ENCODE assay signal across 15 cellular contexts in genomic region chr1:17186216-17186894, GRCh38. TPM values are rescaled to one million over a fixed set of nuclear protein-coding genes. Genes with fewer than 3 reads are reported as not detected.
DNase-seq lines count a peak whose midpoint lies in the region; ATAC-seq and TF ChIP-seq lines count a peak whose summit lies in the region.
"Had no signal": no experiment of that assay in that cellular context is flagged by ENCODE, and none has a peak within 500 bp of the region (broad histone marks: within the 10 kb centered on the region; RNA-seq: fewer than 3 reads in every experiment).

No MANE protein-coding gene starts in this region.

- H2AFZ ChIP-seq in IMR-90 (replicated peaks; ENCODE audit: low read length, poor library complexity), result peak overlapping the region; percentile 77
- no peak overlapping the region for H2AFZ ChIP-seq in trophoblast cell (ENCODE audit: insufficient read depth, low read length, poor library complexity)
- H2AFZ ChIP-seq: hepatocyte, parathyroid adenoma had no signal

- H2AK5ac ChIP-seq in IMR-90 (ENCODE audit: low read depth, low read length) (peak overlapping the region; percentile 14; the same call in 1 of the 2 replicates), trophoblast cell (ENCODE audit: low read length) (peak overlapping the region; percentile 3)

- no CpG with 5 or more reads among the region's 9 CpGs for WGBS in IMR-90 (ENCODE audit: extremely low coverage in 2 of 2, insufficient read length in 1 of 2), 2 experiments
- no CpG with 5 or more reads among the region's 9 CpGs for WGBS in trophoblast cell (ENCODE audit: extremely low coverage, insufficient coverage, insufficient read length)

- BruUV-seq in A673 (replicated peaks; lab: Mats Ljungman, UMichigan) (no TSS peak), IMR-90 (replicated peaks; lab: Mats Ljungman, UMichigan) (no TSS peak)

- H3K27ac ChIP-seq in A673 (ENCODE audit: low read depth, low read length, poor library complexity, severe bottlenecking), result no peak overlapping the region
- H3K27ac ChIP-seq in IMR-90 (ENCODE audit: insufficient read depth, low read length), result no peak overlapping the region
- H3K27ac ChIP-seq in epithelial cell of prostate, result peak overlapping the region; percentile 67
- H3K27ac ChIP-seq in trophoblast cell (ENCODE audit: low read depth, low read length), result no peak overlapping the region
- H3K27ac ChIP-seq: dorsolateral prefrontal cortex, hepatocyte, parathyroid adenoma had no signal

- H3K79me1 ChIP-seq in IMR-90 (ENCODE audit: low read depth in 1 of 2, low read length in 2 of 2), result peaks cover 0 to 6% of the 10 kb centered on the region in 2 experiments; a peak in 1 of 4 replicates
- peaks cover 6% of the 10 kb centered on the region for H3K79me1 ChIP-seq in trophoblast cell (ENCODE audit: low read length)

- H2BK15ac ChIP-seq in IMR-90 (ENCODE audit: low read depth, low read length), result peak overlapping the region; percentile 71; the same call in 1 of the 3 replicates

- TF ChIP-seq RAD21 in IMR-90 (IDR thresholded peaks at IDR 0.05; ENCODE audit: low read length), result no peak

- peak overlapping the region; percentile 14 for H2BK20ac ChIP-seq in IMR-90 (ENCODE audit: low read depth, low read length)

- H3K18ac ChIP-seq in IMR-90 (ENCODE audit: low read depth, low read length) (no peak overlapping the region), trophoblast cell (ENCODE audit: low read length) (no peak overlapping the region)

- H3K23ac ChIP-seq in IMR-90 (ENCODE audit: low read depth, low read length) (no peak overlapping the region), trophoblast cell (ENCODE audit: low read length) (no peak overlapping the region)

- H4K12ac ChIP-seq in trophoblast cell (ENCODE audit: low read depth, low read length), result no peak overlapping the region

- no peaks in the 10 kb centered on the region for H3K79me2 ChIP-seq in trophoblast cell (ENCODE audit: control insufficient read depth, insufficient read depth, low read length, poor library complexity)
- H3K79me2 ChIP-seq: hepatocyte, parathyroid adenoma had no signal

- H3K14ac ChIP-seq in IMR-90 (replicated peaks; ENCODE audit: low read depth, low read length) (peak overlapping the region; percentile 12; the same call in 1 of the 2 replicates), trophoblast cell (ENCODE audit: low read length) (no peak overlapping the region)

- H3K4me2 ChIP-seq in IMR-90 (ENCODE audit: low read depth, low read length) (no peak overlapping the region), trophoblast cell (ENCODE audit: low read length) (no peak overlapping the region)
- H3K4me2 ChIP-seq: hepatocyte had no signal

- H3K4me3 ChIP-seq in A673 (ENCODE audit: low read depth, low read length, poor library complexity, severe bottlenecking) (no peak overlapping the region), IMR-90 (ENCODE audit: insufficient read depth, low read depth, low read length) (no peak overlapping the region), trophoblast cell (ENCODE audit: low read depth, low read length) (no peak overlapping the region)
- H3K4me3 ChIP-seq: dorsolateral prefrontal cortex, hepatocyte had no signal

- TF ChIP-seq CTCF in A673 (conservative IDR thresholded peaks at IDR 0.05; ENCODE audit: low read depth, low read length) (no peak), IMR-90 (conservative IDR thresholded peaks at IDR 0.05; ENCODE audit: low read depth, low read length) (no peak)

- H3K36me3 ChIP-seq in A673 (ENCODE audit: insufficient read depth, low read length, poor library complexity, severe bottlenecking) (no peaks in the 10 kb centered on the region), IMR-90 (ENCODE audit: control insufficient read depth, insufficient read depth, low read length) (no peaks in the 10 kb centered on the region), trophoblast cell (ENCODE audit: control insufficient read depth in 1 of 2, insufficient read depth in 2 of 2, low read length in 2 of 2) (no peaks in the 10 kb centered on the region)

- H3K4me1 ChIP-seq in A673 (ENCODE audit: insufficient read depth, low read length, poor library complexity, severe bottlenecking) (no peaks in the 10 kb centered on the region), IMR-90 (ENCODE audit: control insufficient read depth, insufficient read depth, low read length) (peaks cover 7% of the 10 kb centered on the region), trophoblast cell (ENCODE audit: control insufficient read depth in 1 of 2, insufficient read depth in 2 of 2, low read length in 2 of 2) (peaks cover 9 to 21% of the 10 kb centered on the region in 2 experiments)
- H3K4me1 ChIP-seq: parathyroid adenoma had no signal

- H4K8ac ChIP-seq in IMR-90 (ENCODE audit: low read depth in 2 of 2, low read length in 2 of 2) (peak overlapping the region in 1 of 2 experiments; percentile 26; a peak in 1 of 4 replicates), trophoblast cell (ENCODE audit: low read depth, low read length) (no peak overlapping the region)

- peak; percentile 0 for DNase-seq in A673 (ENCODE audit: low spot score)
- no peak for DNase-seq in IMR-90
- DNase-seq in epithelial cell of prostate (ENCODE audit: low read depth, low spot score), result no peak
- DNase-seq in trophoblast cell, result no peak
- no peak for DNase-seq in C1 segment of cervical spinal cord (lab: John Stamatoyannopoulos, UW)
- DNase-seq: activated CD8-positive, alpha-beta T cell treated with anti-CD3 and anti-CD28 coated beads, Interleukin-2, amount 10 ng/mL, durations not matched to agents 7 days and 5 days; activated effector memory CD4-positive, alpha-beta T cell treated with anti-CD3 and anti-CD28 coated beads, Interleukin-2, amount 50 U/mL, for 16 hours; AML-193; DMS53 had no signal

- POLR2A ChIA-PET in A673 (lab: Charles Lee; ENCODE audit: low non-redundant PET), result no interaction called here
- POLR2A ChIA-PET in IMR-90 (lab: Charles Lee; ENCODE audit: unreplicated experiment), result no interaction called here

- H3K9me1 ChIP-seq in IMR-90 (ENCODE audit: insufficient read depth, low read length), result 0 out of 2 replicates have a peak, but pooled peaks cover 6% of the 10 kb centered on the region

- H2BK12ac ChIP-seq in trophoblast cell (ENCODE audit: low read length), result peak overlapping the region; percentile 2

- no peak overlapping the region for H4K5ac ChIP-seq in IMR-90 (ENCODE audit: low read depth, low read length)

- in situ Hi-C loops in IMR-90 (cut with MboI; ENCODE audit: low sequenced_read_pairs), result no loop called here

- peaks cover 10% of the 10 kb centered on the region for H3K9me3 ChIP-seq in A673 (ENCODE audit: low read depth, low read length, poor library complexity, severe bottlenecking)
- H3K9me3 ChIP-seq in IMR-90 (ENCODE audit: control insufficient read depth, insufficient read depth, low read length), result peaks cover 4% of the 10 kb centered on the region; the same call in 1 of the 2 replicates
- H3K9me3 ChIP-seq in trophoblast cell (ENCODE audit: insufficient read depth, low read depth, low read length), result peaks cover 1% of the 10 kb centered on the region

- H4K20me1 ChIP-seq in IMR-90 (ENCODE audit: insufficient read depth, low read length), result no peaks in the 10 kb centered on the region

- no peak overlapping the region for H2AK9ac ChIP-seq in IMR-90 (replicated peaks; ENCODE audit: low read depth, low read length, poor library complexity)

- H3K27me3 ChIP-seq in A673 (replicated peaks; ENCODE audit: insufficient read depth, low read depth, low read length, poor library complexity) (no peaks in the 10 kb centered on the region), IMR-90 (ENCODE audit: control insufficient read depth, insufficient read depth, low read length) (no peaks in the 10 kb centered on the region; the same call in 1 of the 2 replicates), trophoblast cell (ENCODE audit: insufficient read depth, low read length) (no peaks in the 10 kb centered on the region)
- H3K27me3 ChIP-seq: hepatocyte had no signal

- intact Hi-C loops in A673 (cut with micrococcal nuclease; ENCODE audit: unreplicated experiment) (no loop called here), IMR-90 (cut with micrococcal nuclease) (no loop called here)

- H4K91ac ChIP-seq in IMR-90 (ENCODE audit: insufficient read depth, low read depth, low read length), result peak overlapping the region; percentile 57
- no peak overlapping the region for H4K91ac ChIP-seq in trophoblast cell (ENCODE audit: low read depth, low read length)

- H3K4ac ChIP-seq in IMR-90 (ENCODE audit: low read depth, low read length) (peak overlapping the region; percentile 53), trophoblast cell (ENCODE audit: low read depth, low read length) (no peak overlapping the region)

- TF ChIP-seq POLR2A in IMR-90 (IDR thresholded peaks at IDR 0.05; ENCODE audit: low read depth, low read length), result no peak

- dilution Hi-C loops in IMR-90 (cut with HindIII; ENCODE audit: low sequenced_read_pairs, unreplicated experiment), result no loop called here

- no peak overlapping the region for H3K56ac ChIP-seq in IMR-90 (ENCODE audit: extremely low read depth, insufficient read depth, low read length)

- CTCF ChIA-PET in A673 (lab: Charles Lee) (no interaction called here), IMR-90 (lab: Yijun Ruan, JAX) (no interaction called here)

- no peak overlapping the region for H2BK5ac ChIP-seq in IMR-90 (ENCODE audit: low read depth, low read length, poor library complexity, severe bottlenecking)
- no peak overlapping the region for H2BK5ac ChIP-seq in trophoblast cell (ENCODE audit: low read depth, low read length, poor library complexity)

- H3K9ac ChIP-seq in IMR-90 (ENCODE audit: low read depth, low read length), result no peak overlapping the region
- H3K9ac ChIP-seq in trophoblast cell (ENCODE audit: low read length), result no peak overlapping the region
- H3K9ac ChIP-seq: parathyroid adenoma had no signal

- no peak for ATAC-seq in IMR-90 (ENCODE audit: low read depth)
- ATAC-seq in HG03280 (IDR thresholded peaks at IDR 0.05; ENCODE audit: unreplicated experiment), result no peak
- no peak for ATAC-seq in GM18861 (IDR thresholded peaks at IDR 0.05; ENCODE audit: unreplicated experiment)
- ATAC-seq in GM21737 (IDR thresholded peaks at IDR 0.05; ENCODE audit: unreplicated experiment), result no peak
- ATAC-seq: activated CD8-positive, alpha-beta T cell treated with anti-CD3 and anti-CD28 coated beads, Interleukin-2, amount 10 ng/mL, durations not matched to agents 7 days and 5 days had no signal

- H2BK120ac ChIP-seq in IMR-90 (ENCODE audit: low read depth, low read length) (peak overlapping the region; percentile 35), trophoblast cell (ENCODE audit: insufficient read depth, low read length, poor library complexity) (no peak overlapping the region)

RNA-seq across cellular contexts. Expression of gene PADI1, which starts 18.6 kb away (rescaled TPM):
- 0.56 and 0.72 TPM in 2 replicates for total RNA-seq in A673 (2021)
- not detected in 2 replicates for total RNA-seq in IMR-90 (2012; rRNA removed)
- 0.13 and 0.17 TPM in 2 replicates for polyA plus RNA-seq in IMR-90 (2012; rRNA removed)
- polyA plus RNA-seq in IMR-90 (2012; cell fraction: cytosol; rRNA removed), result 0.04 TPM in 1 of 2 replicates, not detected in the other
- polyA plus RNA-seq in IMR-90 (2012; cell fraction: nucleus; rRNA removed; ENCODE audit: low replicate concordance), result 0.14 and 0.21 TPM in 2 replicates
- polyA plus RNA-seq in trophoblast cell (2013), result 0.44 and 0.59 TPM in 2 replicates
- total RNA-seq: activated CD8-positive, alpha-beta T cell treated with anti-CD3 and anti-CD28 coated beads, Interleukin-2, amount 10 ng/mL, durations not matched to agents 7 days and 5 days; hepatocyte had no signal
- polyA plus RNA-seq: hepatocyte had no signal
